In the genomic region with DNA sequence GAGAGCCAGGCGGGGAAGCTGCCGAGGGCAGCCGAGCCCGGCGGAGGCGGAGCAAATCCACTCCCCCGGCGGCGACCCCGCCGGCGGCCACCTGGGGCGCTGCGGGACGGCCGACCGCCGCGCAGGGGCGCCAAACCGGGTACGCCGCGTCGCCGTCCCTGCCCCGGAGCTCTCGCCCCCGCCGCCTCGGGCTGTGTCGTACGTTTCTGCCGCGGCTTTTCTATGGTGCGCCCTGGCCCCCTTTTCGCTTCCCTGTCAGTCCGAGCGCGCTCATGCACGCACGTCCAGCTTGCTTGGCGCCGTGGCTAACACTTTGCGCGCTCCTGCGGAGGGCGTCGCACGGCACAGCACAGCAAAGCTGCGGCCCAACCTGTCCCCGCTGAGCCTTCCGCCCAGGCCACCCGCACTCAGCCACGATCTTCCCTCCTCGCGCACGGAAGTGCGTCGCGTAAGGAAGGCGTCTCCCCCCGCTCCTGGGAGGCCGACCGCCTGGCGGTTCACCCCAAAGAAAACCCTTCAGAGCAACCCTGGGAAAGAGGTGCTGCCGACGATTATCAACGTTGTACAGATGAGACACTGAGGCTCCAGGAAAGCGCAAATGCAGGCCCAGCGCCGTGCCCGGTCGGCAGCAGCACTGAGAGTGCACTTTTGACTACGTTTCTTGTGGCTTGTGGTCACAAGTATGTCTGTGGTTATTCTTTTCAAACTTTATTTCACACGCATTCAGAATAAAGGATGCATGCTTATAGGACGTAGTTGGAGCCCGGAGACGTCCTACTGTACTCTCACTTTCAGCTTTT, we compare ENCODE assay signal across 8 cellular contexts. TPM values are rescaled to one million over a fixed set of nuclear protein-coding genes. Genes with fewer than 3 reads are reported as not detected.
DNase-seq lines count a peak whose midpoint lies in the region; ATAC-seq lines count a peak whose summit lies in the region.

A gene (minus strand): TSS at position 48 of the 800 bp plus-strand sequence. CDS start 1,857 bp downstream, outside the sequence.

- WGBS in right cardiac atrium: under 1% methylated on average over 79 of the region's 79 CpGs
- 0 to 1% methylated on average over 61 to 79 of the region's 79 CpGs for WGBS in aorta, 2 donors

- no peaks in the 10 kb centered on the region for H3K36me3 ChIP-seq in aorta (ENCODE audit: control insufficient read depth in 1 of 2, insufficient read depth in 2 of 2, low read length in 1 of 2)

- H3K27me3 Mint-ChIP-seq in T-helper 17 cell: no peaks in the 10 kb centered on the region

- H3K27me3 ChIP-seq in right cardiac atrium (ENCODE audit: control insufficient read depth, insufficient read depth): no peaks in the 10 kb centered on the region
- H3K27me3 ChIP-seq in aorta (ENCODE audit: control insufficient read depth in 1 of 2, insufficient read depth in 2 of 2, low read length in 1 of 2): no peaks in the 10 kb centered on the region

- H3K4me1 ChIP-seq in right cardiac atrium (ENCODE audit: control insufficient read depth, insufficient read depth, low read length) (no peaks in the 10 kb centered on the region), aorta (ENCODE audit: control insufficient read depth in 1 of 2, insufficient read depth in 2 of 2, low read length in 2 of 2) (no peaks in the 10 kb centered on the region)

- peak within 1 kb of the TSS; percentile 97 for H3K4me3 Mint-ChIP-seq in T-helper 17 cell

- peak; percentile 92 for DNase-seq in NCI-H146 (lab: John Stamatoyannopoulos, UW)
- peak; percentile 82 to 86 (median 83) for DNase-seq in T-helper 17 cell
- peak; percentile 92 to 97 (median 96) for DNase-seq in right cardiac atrium
- DNase-seq in renal cortical epithelial cell (ENCODE audit: low read depth): peak; percentile 55
- DNase-seq in aorta: peak; percentile 94 to 97

- intact Hi-C loops in right cardiac atrium (cut with DNase I): loop anchor here in 1 of 4 donors (10.0 kb wide), 1 partner anchor 117 kb away; no protein-coding TSS in a partner anchor
- intact Hi-C loops in aorta (cut with DNase I): loop anchor here (5.0 to 10.0 kb wide), 3 partner anchors 41 to 149 kb away; no protein-coding TSS in a partner anchor

- H3K36me3 Mint-ChIP-seq in T-helper 17 cell (ENCODE audit: low read depth): no peaks in the 10 kb centered on the region

- H3K9me3 ChIP-seq in T-helper 17 cell (ENCODE audit: control insufficient read depth, low read length, poor library complexity, severe bottlenecking) (no peaks in the 10 kb centered on the region), right cardiac atrium (ENCODE audit: control insufficient read depth, low read length) (no peaks in the 10 kb centered on the region), aorta (ENCODE audit: control insufficient read depth, low read length) (no peaks in the 10 kb centered on the region)

- H3K27ac ChIP-seq in angular gyrus (ENCODE audit: low read depth, low read length): peak within 1 kb of the TSS; percentile 99
- peak within 1 kb of the TSS; percentile 93 for H3K27ac ChIP-seq in right cardiac atrium (ENCODE audit: low read length)
- peak within 1 kb of the TSS; percentile 92 to 94 for H3K27ac ChIP-seq in aorta (ENCODE audit: low read depth in 1 of 2, low read length in 2 of 2)

- peak within 1 kb of the TSS; percentile 98 for H3K27ac Mint-ChIP-seq in T-helper 17 cell

- H3K4me3 ChIP-seq in right cardiac atrium (ENCODE audit: low read length) (peak within 1 kb of the TSS; percentile 91), aorta (ENCODE audit: low read length in 2 of 2) (peak within 1 kb of the TSS; percentile 80 to 89)

- H3K4me1 Mint-ChIP-seq in T-helper 17 cell: peaks cover 38% of the 10 kb centered on the region

- ATAC-seq in GM18499 (IDR thresholded peaks at IDR 0.05; ENCODE audit: insufficient read depth, unreplicated experiment) (peak; percentile 47), HG02884 (IDR thresholded peaks at IDR 0.05; ENCODE audit: unreplicated experiment) (peak; percentile 67), T-helper 17 cell (peak; percentile 74), right cardiac atrium (peak; percentile 96), aorta (ENCODE audit: low FRiP score) (peak; percentile 97)

RNA-seq across cellular contexts. Expression of the gene that starts here (rescaled TPM):
- total RNA-seq in T-helper 17 cell: 100 to 1,000 TPM; 170 to 181 TPM
- total RNA-seq in right cardiac atrium: 100 to 1,000 TPM; 122 to 159 (median 141) TPM
- polyA plus RNA-seq in right cardiac atrium: 67.3 TPM
- 239 and 354 TPM in 2 replicates for total RNA-seq in renal cortical epithelial cell
- total RNA-seq in aorta: 100 to 1,000 TPM; 137 to 164 TPM
- polyA plus RNA-seq in aorta: 10 to 100 TPM; 23.5 to 47.6 TPM

Comparison
In these comparisons a context has a peak if more than half of its experiments do, and no peak if none do; other contexts are left out.
1. Peak in every context shown above with its lines: DNase-seq, ATAC-seq, H3K4me3 ChIP-seq and H3K27ac ChIP-seq.
2. ATAC-seq: peak in every context shown above with its lines; median percentile 97 in aorta; 96 in right cardiac atrium; 74 in T-helper 17 cell; 67 in HG02884; 47 in GM18499.